1 cellular context compared by ENCODE assay signal in genomic region chr12:101229841-101230241, GRCh38.
TF ChIP-seq lines count a peak whose summit lies in the region.

No MANE protein-coding gene starts in this region.

TF ChIP-seq in H1, 55 proteins besides CTCF, POLR2A, EP300 and RAD21:
- no peak for TF ChIP-seq ATF3 (IDR thresholded peaks at IDR 0.05; ENCODE audit: insufficient read depth, low read depth, low read length)
- peak; percentile 73 for TF ChIP-seq TBP (IDR thresholded peaks at IDR 0.05; ENCODE audit: low read depth, low read length)
